1 cellular context compared by ENCODE assay signal in the genomic region with DNA sequence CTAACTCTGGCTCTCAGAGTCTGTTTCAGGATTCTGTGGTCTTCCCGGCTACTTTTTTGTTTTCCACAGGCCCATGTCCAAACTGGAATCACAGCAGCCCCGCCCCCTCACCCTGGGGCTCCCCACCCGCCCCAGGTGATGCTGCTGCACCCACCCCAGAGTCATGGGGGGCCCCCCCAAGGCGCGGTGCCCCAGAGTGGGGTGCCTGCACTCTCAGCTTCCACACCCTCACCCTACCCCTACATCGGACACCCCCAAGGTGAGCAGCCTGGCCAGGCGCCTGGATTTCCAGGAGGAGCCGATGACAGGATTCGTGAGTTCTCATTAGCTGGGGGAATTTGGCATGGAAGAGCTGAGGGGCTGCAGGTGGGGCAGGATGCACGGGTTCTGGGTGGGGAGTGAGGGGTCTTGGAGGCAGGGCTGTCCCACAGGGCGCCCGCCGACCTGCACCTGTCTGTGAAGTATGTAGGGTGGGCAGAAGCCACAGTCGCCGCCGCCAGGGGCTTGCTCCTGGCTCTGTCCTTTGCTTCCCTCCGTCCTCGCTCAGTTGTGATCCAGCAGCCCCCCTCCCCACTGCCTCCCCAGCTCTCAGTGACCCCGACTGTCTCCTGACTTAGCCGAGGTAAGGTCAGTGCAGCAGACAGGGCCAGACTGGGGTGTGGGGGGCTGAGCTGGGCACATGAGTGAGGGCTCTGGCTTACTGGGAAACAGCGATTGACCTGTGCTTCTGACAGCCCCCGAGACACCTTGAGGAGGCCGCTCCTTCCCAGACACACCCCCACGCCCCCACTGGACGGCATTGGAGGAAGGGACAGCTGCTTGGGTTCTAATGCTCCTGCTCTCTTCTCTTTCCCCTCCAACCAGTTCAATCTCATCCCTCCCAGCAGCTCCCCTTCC.
TF ChIP-seq lines count a peak whose summit lies in the region.

No MANE protein-coding gene starts in this region.

TF ChIP-seq in K562, 482 proteins besides CTCF, POLR2A, EP300 and RAD21 (continues in another document):
- TF ChIP-seq DACH1 (IDR thresholded peaks at IDR 0.05; ENCODE audit: partially characterized antibody) (no peak), TARDBP (IDR thresholded peaks at IDR 0.05) (no peak), ZNF253 (CRISPR knock-in tag; conservative IDR thresholded peaks at IDR 0.05) (no peak), CREB3L1 (IDR thresholded peaks at IDR 0.05; ENCODE audit: borderline replicate concordance, low read depth) (no peak), CREBBP (IDR thresholded peaks at IDR 0.05; ENCODE audit: low read depth, low read length) (no peak), POLR2AphosphoS2 (IDR thresholded peaks at IDR 0.05; ENCODE audit: low read length) (no peak; the same call in 1 of the 2 replicates), MYC (IDR thresholded peaks at IDR 0.05; ENCODE audit: low read depth, low read length) (no peak), MYC (CRISPR knock-in tag; IDR thresholded peaks at IDR 0.05; ENCODE audit: borderline replicate concordance, low read depth) (no peak), BRF1 (IDR thresholded peaks at IDR 0.05; ENCODE audit: borderline replicate concordance, extremely low read depth, insufficient read length) (no peak), SMAD3 (CRISPR knock-in tag; conservative IDR thresholded peaks at IDR 0.05) (no peak), RFX7 (CRISPR knock-in tag; IDR thresholded peaks at IDR 0.05) (no peak), KLF13 (tag; IDR thresholded peaks at IDR 0.05; ENCODE audit: borderline replicate concordance, low read depth) (peak; percentile 98), LARP7 (IDR thresholded peaks at IDR 0.05) (no peak), NFIX (CRISPR knock-in tag; IDR thresholded peaks at IDR 0.05; ENCODE audit: low read depth) (no peak), SIN3A (IDR thresholded peaks at IDR 0.05; ENCODE audit: borderline replicate concordance in 2 of 2, control insufficient read depth in 1 of 2, low read depth in 2 of 2, low read length in 2 of 2) (peak in 1 of 2 experiments; percentile 46; a peak in 1 of 4 replicates), MCM3 (IDR thresholded peaks at IDR 0.05) (no peak), CTBP1 (IDR thresholded peaks at IDR 0.05; ENCODE audit: borderline replicate concordance) (no peak), CSDE1 (IDR thresholded peaks at IDR 0.05) (no peak), CHCHD3 (CRISPR knock-in tag; IDR thresholded peaks at IDR 0.05) (no peak), HDAC8 (tag; IDR thresholded peaks at IDR 0.05) (no peak), MCM2 (IDR thresholded peaks at IDR 0.05; ENCODE audit: low read depth) (no peak), STAG1 (CRISPR knock-in tag; IDR thresholded peaks at IDR 0.05; ENCODE audit: borderline replicate concordance) (no peak), FOXJ3 (CRISPR knock-in tag; IDR thresholded peaks at IDR 0.05) (no peak), MBD2 (IDR thresholded peaks at IDR 0.05; ENCODE audit: borderline replicate concordance, low read depth) (no peak), RERE (CRISPR knock-in tag; IDR thresholded peaks at IDR 0.05; ENCODE audit: borderline replicate concordance) (no peak), ZBTB11 (CRISPR knock-in tag; IDR thresholded peaks at IDR 0.05) (no peak), IRF2 (CRISPR knock-in tag; IDR thresholded peaks at IDR 0.05) (no peak), POLR2G (IDR thresholded peaks at IDR 0.05; ENCODE audit: low read depth, low read length) (peak; percentile 74), RBFOX2 (IDR thresholded peaks at IDR 0.05; ENCODE audit: low read depth, low read length) (peak; percentile 66), ZBTB8A (IDR thresholded peaks at IDR 0.05; ENCODE audit: partially characterized antibody) (no peak), POLR2B (IDR thresholded peaks at IDR 0.05; ENCODE audit: low read depth, partially characterized antibody) (peak; percentile 20), MEIS2 (IDR thresholded peaks at IDR 0.05; ENCODE audit: partially characterized antibody) (no peak), SMARCA5 (IDR thresholded peaks at IDR 0.05) (no peak), KDM2B (CRISPR knock-in tag; IDR thresholded peaks at IDR 0.05) (no peak), SMARCB1 (IDR thresholded peaks at IDR 0.05; ENCODE audit: insufficient read length, low read depth) (no peak), PTTG1 (tag; IDR thresholded peaks at IDR 0.05; ENCODE audit: low read depth) (no peak), YBX1 (IDR thresholded peaks at IDR 0.05) (no peak), ATF7 (IDR thresholded peaks at IDR 0.05) (no peak), ZBTB2 (IDR thresholded peaks at IDR 0.05) (no peak), ZNF408 (CRISPR knock-in tag; IDR thresholded peaks at IDR 0.05; ENCODE audit: low read depth) (no peak), SUPT5H (IDR thresholded peaks at IDR 0.05) (peak; percentile 53), TRIM24 (IDR thresholded peaks at IDR 0.05) (no peak)
- TF ChIP-seq, protein P1, sequence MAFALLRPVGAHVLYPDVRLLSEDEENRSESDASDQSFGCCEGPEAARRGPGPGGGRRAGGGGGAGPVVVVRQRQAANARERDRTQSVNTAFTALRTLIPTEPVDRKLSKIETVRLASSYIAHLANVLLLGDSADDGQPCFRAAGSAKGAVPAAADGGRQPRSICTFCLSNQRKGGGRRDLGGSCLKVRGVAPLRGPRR (CRISPR knock-in tag; IDR thresholded peaks at IDR 0.05): no peak
- TF ChIP-seq, protein P2, sequence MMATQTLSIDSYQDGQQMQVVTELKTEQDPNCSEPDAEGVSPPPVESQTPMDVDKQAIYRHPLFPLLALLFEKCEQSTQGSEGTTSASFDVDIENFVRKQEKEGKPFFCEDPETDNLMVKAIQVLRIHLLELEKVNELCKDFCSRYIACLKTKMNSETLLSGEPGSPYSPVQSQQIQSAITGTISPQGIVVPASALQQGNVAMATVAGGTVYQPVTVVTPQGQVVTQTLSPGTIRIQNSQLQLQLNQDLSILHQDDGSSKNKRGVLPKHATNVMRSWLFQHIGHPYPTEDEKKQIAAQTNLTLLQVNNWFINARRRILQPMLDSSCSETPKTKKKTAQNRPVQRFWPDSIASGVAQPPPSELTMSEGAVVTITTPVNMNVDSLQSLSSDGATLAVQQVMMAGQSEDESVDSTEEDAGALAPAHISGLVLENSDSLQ (IDR thresholded peaks at IDR 0.05): no peak
- TF ChIP-seq, protein P3, sequence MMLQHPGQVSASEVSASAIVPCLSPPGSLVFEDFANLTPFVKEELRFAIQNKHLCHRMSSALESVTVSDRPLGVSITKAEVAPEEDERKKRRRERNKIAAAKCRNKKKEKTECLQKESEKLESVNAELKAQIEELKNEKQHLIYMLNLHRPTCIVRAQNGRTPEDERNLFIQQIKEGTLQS (IDR thresholded peaks at IDR 0.05): no peak
- TF ChIP-seq, protein P3 (CRISPR knock-in tag; conservative IDR thresholded peaks at IDR 0.05): no peak
- TF ChIP-seq, protein P4, sequence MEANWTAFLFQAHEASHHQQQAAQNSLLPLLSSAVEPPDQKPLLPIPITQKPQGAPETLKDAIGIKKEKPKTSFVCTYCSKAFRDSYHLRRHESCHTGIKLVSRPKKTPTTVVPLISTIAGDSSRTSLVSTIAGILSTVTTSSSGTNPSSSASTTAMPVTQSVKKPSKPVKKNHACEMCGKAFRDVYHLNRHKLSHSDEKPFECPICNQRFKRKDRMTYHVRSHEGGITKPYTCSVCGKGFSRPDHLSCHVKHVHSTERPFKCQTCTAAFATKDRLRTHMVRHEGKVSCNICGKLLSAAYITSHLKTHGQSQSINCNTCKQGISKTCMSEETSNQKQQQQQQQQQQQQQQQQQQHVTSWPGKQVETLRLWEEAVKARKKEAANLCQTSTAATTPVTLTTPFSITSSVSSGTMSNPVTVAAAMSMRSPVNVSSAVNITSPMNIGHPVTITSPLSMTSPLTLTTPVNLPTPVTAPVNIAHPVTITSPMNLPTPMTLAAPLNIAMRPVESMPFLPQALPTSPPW (CRISPR knock-in tag; IDR thresholded peaks at IDR 0.05): no peak
- TF ChIP-seq, protein P5, sequence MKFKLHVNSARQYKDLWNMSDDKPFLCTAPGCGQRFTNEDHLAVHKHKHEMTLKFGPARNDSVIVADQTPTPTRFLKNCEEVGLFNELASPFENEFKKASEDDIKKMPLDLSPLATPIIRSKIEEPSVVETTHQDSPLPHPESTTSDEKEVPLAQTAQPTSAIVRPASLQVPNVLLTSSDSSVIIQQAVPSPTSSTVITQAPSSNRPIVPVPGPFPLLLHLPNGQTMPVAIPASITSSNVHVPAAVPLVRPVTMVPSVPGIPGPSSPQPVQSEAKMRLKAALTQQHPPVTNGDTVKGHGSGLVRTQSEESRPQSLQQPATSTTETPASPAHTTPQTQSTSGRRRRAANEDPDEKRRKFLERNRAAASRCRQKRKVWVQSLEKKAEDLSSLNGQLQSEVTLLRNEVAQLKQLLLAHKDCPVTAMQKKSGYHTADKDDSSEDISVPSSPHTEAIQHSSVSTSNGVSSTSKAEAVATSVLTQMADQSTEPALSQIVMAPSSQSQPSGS (CRISPR knock-in tag; IDR thresholded peaks at IDR 0.05): no peak
